ENCODE assay signal across 8 cellular contexts in genomic region chr9:71766663-71767062, GRCh38. TPM values are rescaled to one million over a fixed set of nuclear protein-coding genes. Genes with fewer than 3 reads are reported as not detected.
DNase-seq lines count a peak whose midpoint lies in the region; ATAC-seq and TF ChIP-seq lines count a peak whose summit lies in the region.

No MANE protein-coding gene starts in this region.

- H3K4me3 Mint-ChIP-seq in chondrocyte (ENCODE audit: unreplicated experiment), result peak overlapping the region; percentile 91
- peak overlapping the region; percentile 87 to 99 (median 92) for H3K4me3 Mint-ChIP-seq in naive thymus-derived CD8-positive, alpha-beta T cell

- H3K27ac Mint-ChIP-seq in chondrocyte (ENCODE audit: unreplicated experiment), result no peak overlapping the region
- peak overlapping the region; percentile 86 to 99 (median 96) for H3K27ac Mint-ChIP-seq in naive thymus-derived CD8-positive, alpha-beta T cell

- H3K27me3 Mint-ChIP-seq in chondrocyte (ENCODE audit: low read depth), result no peaks in the 10 kb centered on the region
- H3K27me3 Mint-ChIP-seq in naive thymus-derived CD8-positive, alpha-beta T cell, result no peaks in the 10 kb centered on the region

- DNase-seq in G401 (ENCODE audit: low spot score) (peak; percentile 47), chondrocyte (ENCODE audit: low spot score) (no peak), NCI-H1436 treated with DMSO at 0.1 percent for 48 hours (lab: John Stamatoyannopoulos, UW) (no peak), NCI-H524 treated with DMSO at 0.1 percent for 48 hours (lab: John Stamatoyannopoulos, UW) (no peak)
- DNase-seq in naive thymus-derived CD8-positive, alpha-beta T cell, result peak in 3 of 10 donors; percentile 16 to 53 (median 45)

- no peaks in the 10 kb centered on the region for H3K36me3 Mint-ChIP-seq in chondrocyte (ENCODE audit: low read depth)
- peaks cover 0 to 4% (median 0%) of the 10 kb centered on the region in 3 donors for H3K36me3 Mint-ChIP-seq in naive thymus-derived CD8-positive, alpha-beta T cell

- in situ Hi-C loops in G401 (cut with HindIII; ENCODE audit: low sequenced_read_pairs), result no loop called here

- peaks cover 56% of the 10 kb centered on the region for H3K4me1 Mint-ChIP-seq in chondrocyte (ENCODE audit: low read depth)
- peaks cover 39 to 69% (median 60%) of the 10 kb centered on the region in 4 donors for H3K4me1 Mint-ChIP-seq in naive thymus-derived CD8-positive, alpha-beta T cell

- no peaks in the 10 kb centered on the region for H3K9me3 Mint-ChIP-seq in chondrocyte (ENCODE audit: low read depth)
- H3K9me3 Mint-ChIP-seq in naive thymus-derived CD8-positive, alpha-beta T cell, result no peaks in the 10 kb centered on the region

- POLR2A ChIA-PET in naive thymus-derived CD8-positive, alpha-beta T cell (lab: Charles Lee), result interaction anchor here (0.8 to 4.3 kb wide), 12 partner anchors 10 to 145 kb away, joined by 3 to 64 read pairs (median 6); partner anchors contain the start of genes ABHD17B and C9orf85

- TF ChIP-seq CTCF in chondrocyte (IDR thresholded peaks at IDR 0.05), result no peak

- ATAC-seq in HG03460 (IDR thresholded peaks at IDR 0.05; ENCODE audit: unreplicated experiment) (peak; percentile 25), GM18502 (IDR thresholded peaks at IDR 0.05; ENCODE audit: poor library complexity, unreplicated experiment) (no peak), HG02571 (IDR thresholded peaks at IDR 0.05; ENCODE audit: unreplicated experiment) (no peak)
- no peak for ATAC-seq in naive thymus-derived CD8-positive, alpha-beta T cell

RNA-seq across cellular contexts. Expression of gene CEMIP2, which starts 1.6 kb away (rescaled TPM):
- total RNA-seq in G401 (2014; rRNA removed; shearing (Covaris generic)), result 1.8 and 8.6 TPM in 2 replicates
- 23.3 to 24.4 TPM (median 23.7 TPM) in 3 replicates for total RNA-seq in chondrocyte
- total RNA-seq in naive thymus-derived CD8-positive, alpha-beta T cell, result 10 to 100 TPM; 67.5 to 71.9 TPM
- polyA plus RNA-seq in naive thymus-derived CD8-positive, alpha-beta T cell, result 10 to 100 TPM in 2 of 3 donors, 1 to 10 TPM in 1; 5.9 to 12.9 (median 10.2) TPM
